1 cellular context compared by ENCODE assay signal in genomic region chr22:50723991-50724390, GRCh38.
A peak's percentile ranks its signal among the peaks of the same experiment; 100 is the strongest.
TF ChIP-seq lines count a peak whose summit lies in the region.

No MANE protein-coding gene starts in this region.

TF ChIP-seq in K562, 482 proteins besides CTCF, POLR2A, EP300 and RAD21:
- TF ChIP-seq NFRKB (IDR thresholded peaks at IDR 0.05; ENCODE audit: low read depth) (no peak), JUN (IDR thresholded peaks at IDR 0.05; ENCODE audit: borderline replicate concordance, low read depth, low read length) (no peak), JUN (CRISPR knock-in tag; IDR thresholded peaks at IDR 0.05; ENCODE audit: borderline replicate concordance) (no peak), CBX3 (IDR thresholded peaks at IDR 0.05; ENCODE audit: borderline replicate concordance in 1 of 2, low read length in 2 of 2) (no peak), MAFF (IDR thresholded peaks at IDR 0.05; ENCODE audit: low read length) (no peak), EWSR1 (IDR thresholded peaks at IDR 0.05; ENCODE audit: borderline replicate concordance, low read depth, partially characterized antibody) (no peak), SPI1 (IDR thresholded peaks at IDR 0.05; ENCODE audit: borderline replicate concordance, low read depth, low read length) (0 out of 2 replicates have a peak, but pooled peaks have one; percentile 25), ZNF592 (IDR thresholded peaks at IDR 0.05) (no peak), ZNF445 (CRISPR knock-in tag; IDR thresholded peaks at IDR 0.05; ENCODE audit: low read depth) (no peak)
